ENCODE assay signal across 9 cellular contexts in the genomic region with DNA sequence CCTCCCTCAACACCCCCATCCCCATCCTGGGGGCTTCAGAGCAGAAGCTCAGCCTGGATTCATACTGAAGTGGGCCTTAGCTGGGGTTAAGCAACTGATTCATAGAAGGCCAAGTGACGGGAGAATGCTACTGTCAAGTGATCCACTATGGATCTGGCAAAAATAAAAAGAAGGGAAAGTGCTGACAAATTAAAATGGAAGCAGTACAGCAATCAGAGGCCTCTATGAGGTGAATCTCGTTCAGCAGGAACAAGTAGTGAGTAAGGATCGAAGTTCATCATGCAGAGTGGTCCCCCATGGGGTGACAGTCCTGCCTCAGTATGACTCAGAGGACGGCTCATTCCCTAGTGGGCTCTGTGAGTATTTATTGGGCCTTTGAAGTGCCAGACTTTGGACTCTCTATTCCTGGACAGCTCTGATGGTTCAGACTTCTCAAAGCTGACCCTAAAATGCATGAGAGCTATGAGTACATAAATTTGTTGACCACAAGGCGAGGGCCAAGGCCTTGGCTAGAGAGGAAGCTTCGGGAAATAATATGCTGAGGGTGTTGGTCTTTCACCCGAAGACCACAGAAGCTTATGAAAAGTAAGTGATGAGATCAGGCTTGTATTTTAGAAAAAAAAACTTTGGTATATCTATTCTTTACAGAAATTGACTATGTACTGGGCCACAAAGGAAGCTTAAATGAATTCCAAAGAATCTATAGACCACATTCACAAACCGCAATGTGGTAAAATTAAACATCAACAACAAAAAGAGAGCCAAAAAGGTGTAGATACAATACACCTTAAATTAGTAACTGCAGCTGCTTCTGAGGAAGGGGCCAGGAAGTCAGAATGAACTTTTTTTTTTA. TPM values are rescaled to one million over a fixed set of nuclear protein-coding genes. Genes with fewer than 3 reads are reported as not detected.
A peak's percentile ranks its signal among the peaks of the same experiment; 100 is the strongest.
DNase-seq lines count a peak whose midpoint lies in the region; ATAC-seq and TF ChIP-seq lines count a peak whose summit lies in the region.
"Had no signal": no experiment of that assay in that cellular context is flagged by ENCODE, and none has a peak within 500 bp of the region (broad histone marks: within the 10 kb centered on the region; RNA-seq: fewer than 3 reads in every experiment).

No MANE protein-coding gene starts in this region.

- peak; percentile 41 for TF ChIP-seq CTCF in brain microvascular endothelial cell (IDR thresholded peaks at IDR 0.05; ENCODE audit: low read depth, low read length, missing control alignments)

- no peak overlapping the region for H3K4me3 ChIP-seq in brain microvascular endothelial cell (ENCODE audit: low read depth, low read length)

- in situ Hi-C loops in brain microvascular endothelial cell (cut with HindIII; ENCODE audit: low pct_ligation_motif_present, low sequenced_read_pairs), result no loop called here

- ATAC-seq in GM18870 (IDR thresholded peaks at IDR 0.05; ENCODE audit: unreplicated experiment), result peak; percentile 59
- no peak for ATAC-seq in GM18909 (IDR thresholded peaks at IDR 0.05; ENCODE audit: poor library complexity, unreplicated experiment)
- ATAC-seq in HG03159 (IDR thresholded peaks at IDR 0.05; ENCODE audit: unreplicated experiment), result no peak

- DNase-seq in RPMI7951 (ENCODE audit: low read depth), result peak; percentile 66
- DNase-seq in brain microvascular endothelial cell, result peak; percentile 49
- peak; percentile 59 for DNase-seq in stimulated activated CD4-positive, alpha-beta T cell treated with anti-CD3 and anti-CD28 coated beads, Interleukin-4, amount 100 ng/mL, for 24 hours
- DNase-seq in dermis blood vessel endothelial cell, result no peak
- DNase-seq in GM03348 (ENCODE audit: low spot score), result no peak
- DNase-seq: NK-92 treated with Interleukin-12 subunit alpha and Interleukin-12 subunit beta, amount 100 ng/mL, for 24 hours had no signal

- no peaks in the 10 kb centered on the region for H3K36me3 ChIP-seq in brain microvascular endothelial cell (replicated peaks)

- no peak overlapping the region for H3K27ac ChIP-seq in brain microvascular endothelial cell

- H3K27me3 ChIP-seq in brain microvascular endothelial cell (replicated peaks), result no peaks in the 10 kb centered on the region

RNA-seq across cellular contexts. Expression of gene NSMCE1, which starts 5.3 kb away (rescaled TPM):
- total RNA-seq in RPMI7951 (2014; rRNA removed; shearing (Covaris generic)), result 83.5 and 85.5 TPM in 2 replicates
- 43.0 and 77.3 TPM in 2 replicates for total RNA-seq in dermis blood vessel endothelial cell

RNA-seq across cellular contexts. Expression of gene IL4R, which starts 39.9 kb away (rescaled TPM):
- 23.9 and 27.6 TPM in 2 replicates for total RNA-seq in RPMI7951 (2014; rRNA removed; shearing (Covaris generic))
- total RNA-seq in dermis blood vessel endothelial cell, result 23.9 and 42.9 TPM in 2 replicates

Comparison
In these comparisons a context has a peak if more than half of its experiments do, and no peak if none do; other contexts are left out.
1. DNase-seq: peak in RPMI7951 (single experiment), brain microvascular endothelial cell (single experiment) and stimulated activated CD4-positive, alpha-beta T cell treated with anti-CD3 and anti-CD28 coated beads, Interleukin-4, amount 100 ng/mL, for 24 hours (single experiment); none in dermis blood vessel endothelial cell (single experiment) and GM03348 (single experiment).